Comparison of ENCODE assay signal across 20 cellular contexts in the genomic region with DNA sequence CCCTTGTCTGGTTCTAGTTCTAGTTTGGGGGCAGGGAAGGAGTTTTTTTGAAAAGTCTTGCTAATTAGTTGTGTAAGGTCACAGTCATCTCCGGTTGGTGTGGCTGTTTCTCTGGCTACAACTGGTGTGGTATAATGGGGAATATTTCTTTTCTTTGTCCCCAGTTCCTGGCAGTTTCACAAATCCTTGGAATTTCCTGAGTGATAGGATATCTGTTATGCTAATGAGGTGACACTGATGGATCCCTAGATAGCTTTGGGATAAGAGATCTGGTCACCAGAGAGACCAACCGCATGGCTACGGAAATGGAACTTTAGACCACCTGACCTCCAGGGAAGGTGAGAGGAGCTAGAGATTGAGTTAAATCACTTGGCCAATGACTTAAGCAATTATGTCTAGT.
A peak's percentile ranks its signal among the peaks of the same experiment; 100 is the strongest.
DNase-seq lines count a peak whose midpoint lies in the region; ATAC-seq and TF ChIP-seq lines count a peak whose summit lies in the region.
"Had no signal": no experiment of that assay in that cellular context is flagged by ENCODE, and none has a peak within 500 bp of the region (broad histone marks: within the 10 kb centered on the region; RNA-seq: fewer than 3 reads in every experiment).

No MANE protein-coding gene starts in this region.

- no peak overlapping the region for H3K4me3 Mint-ChIP-seq in type B pancreatic cell
- H3K4me3 Mint-ChIP-seq: B cell; CD4-positive, CD25-positive, alpha-beta regulatory T cell; CD8-positive, alpha-beta T cell; HFFc6 had no signal

- no peak overlapping the region for H3K27ac Mint-ChIP-seq in type B pancreatic cell
- H3K27ac Mint-ChIP-seq: B cell; CD4-positive, CD25-positive, alpha-beta regulatory T cell; CD8-positive, alpha-beta T cell; HFFc6 had no signal

- peaks cover 6% of the 10 kb centered on the region for H3K9me3 Mint-ChIP-seq in type B pancreatic cell
- H3K9me3 Mint-ChIP-seq: HFFc6 had no signal

- H3K36me3 ChIP-seq in esophagus muscularis mucosa (no peaks in the 10 kb centered on the region), left lung (no peaks in the 10 kb centered on the region)
- H3K36me3 ChIP-seq: BLaER1, HAP-1 had no signal

- H3K27me3 ChIP-seq in esophagus muscularis mucosa (no peaks in the 10 kb centered on the region), left lung (no peaks in the 10 kb centered on the region)
- H3K27me3 ChIP-seq: BLaER1 had no signal

- no peak for ATAC-seq in left lung
- ATAC-seq: CD8-positive, alpha-beta T cell had no signal

- no peak for TF ChIP-seq EP300 in esophagus muscularis mucosa (IDR thresholded peaks at IDR 0.05)

- H3K4me3 ChIP-seq in esophagus muscularis mucosa (no peak overlapping the region), left lung (no peak overlapping the region)
- H3K4me3 ChIP-seq: BLaER1, HAP-1 had no signal

- intact Hi-C loops in esophagus muscularis mucosa (cut with DNase I) (no loop called here), left lung (cut with DNase I) (no loop called here)

- WGBS in esophagus muscularis mucosa, result 79% methylated on average over 3 of the region's 3 CpGs

- H3K4me1 ChIP-seq in esophagus muscularis mucosa (peaks cover 0 to 3% (median 0%) of the 10 kb centered on the region in 4 donors), left lung (no peaks in the 10 kb centered on the region)
- H3K4me1 ChIP-seq: BLaER1, Caco-2, HAP-1 had no signal

- H3K9me3 ChIP-seq in esophagus muscularis mucosa, result peaks cover 0 to 6% (median 0%) of the 10 kb centered on the region in 4 donors
- no peaks in the 10 kb centered on the region for H3K9me3 ChIP-seq in left lung
- H3K9me3 ChIP-seq: BLaER1, Caco-2, HAP-1 had no signal

- TF ChIP-seq CTCF in esophagus muscularis mucosa (IDR thresholded peaks at IDR 0.05) (no peak), left lung (IDR thresholded peaks at IDR 0.05) (no peak), type B pancreatic cell (conservative IDR thresholded peaks at IDR 0.05) (no peak)

- DNase-seq in ELF-1 (ENCODE audit: low read depth, low spot score), result peak; percentile 14
- peak; percentile 51 for DNase-seq in dermis blood vessel endothelial cell
- DNase-seq in esophagus muscularis mucosa (ENCODE audit: extremely low spot score), result peak; percentile 7
- DNase-seq in left lung, result no peak
- no peak for DNase-seq in type B pancreatic cell (ENCODE audit: extremely low spot score, unreplicated experiment)
- no peak for DNase-seq in NCI-H69 (lab: John Stamatoyannopoulos, UW)
- DNase-seq: Caco-2; CD4-positive, CD25-positive, alpha-beta regulatory T cell; CD8-positive, alpha-beta T cell; DMS153; DMS79; EL; GF-D8; GOT3; HFFc6 had no signal

- peaks cover 5% of the 10 kb centered on the region for H3K36me3 Mint-ChIP-seq in type B pancreatic cell
- H3K36me3 Mint-ChIP-seq: CD4-positive, CD25-positive, alpha-beta regulatory T cell; CD8-positive, alpha-beta T cell had no signal

- H3K27me3 Mint-ChIP-seq in type B pancreatic cell, result no peaks in the 10 kb centered on the region
- H3K27me3 Mint-ChIP-seq: B cell had no signal

- TF ChIP-seq POLR2A in esophagus muscularis mucosa (IDR thresholded peaks at IDR 0.05; ENCODE audit: low read depth), result no peak

- H3K27ac ChIP-seq in esophagus muscularis mucosa (replicated peaks in 1 of 4) (no peak overlapping the region), left lung (no peak overlapping the region)
- H3K27ac ChIP-seq: 22Rv1, BLaER1, C4-2B had no signal

- H3K4me1 Mint-ChIP-seq in type B pancreatic cell (ENCODE audit: unreplicated experiment), result peaks cover 28% of the 10 kb centered on the region
- H3K4me1 Mint-ChIP-seq: B cell; CD4-positive, CD25-positive, alpha-beta regulatory T cell had no signal

Comparison
In these comparisons a context has a peak if more than half of its experiments do, and no peak if none do; other contexts are left out.
1. DNase-seq: peak in ELF-1 (single experiment), dermis blood vessel endothelial cell (single experiment) and esophagus muscularis mucosa (single experiment); none in left lung (0 of 2), type B pancreatic cell (single experiment) and NCI-H69 (single experiment).